ENCODE assay signal across 8 cellular contexts in the genomic region with DNA sequence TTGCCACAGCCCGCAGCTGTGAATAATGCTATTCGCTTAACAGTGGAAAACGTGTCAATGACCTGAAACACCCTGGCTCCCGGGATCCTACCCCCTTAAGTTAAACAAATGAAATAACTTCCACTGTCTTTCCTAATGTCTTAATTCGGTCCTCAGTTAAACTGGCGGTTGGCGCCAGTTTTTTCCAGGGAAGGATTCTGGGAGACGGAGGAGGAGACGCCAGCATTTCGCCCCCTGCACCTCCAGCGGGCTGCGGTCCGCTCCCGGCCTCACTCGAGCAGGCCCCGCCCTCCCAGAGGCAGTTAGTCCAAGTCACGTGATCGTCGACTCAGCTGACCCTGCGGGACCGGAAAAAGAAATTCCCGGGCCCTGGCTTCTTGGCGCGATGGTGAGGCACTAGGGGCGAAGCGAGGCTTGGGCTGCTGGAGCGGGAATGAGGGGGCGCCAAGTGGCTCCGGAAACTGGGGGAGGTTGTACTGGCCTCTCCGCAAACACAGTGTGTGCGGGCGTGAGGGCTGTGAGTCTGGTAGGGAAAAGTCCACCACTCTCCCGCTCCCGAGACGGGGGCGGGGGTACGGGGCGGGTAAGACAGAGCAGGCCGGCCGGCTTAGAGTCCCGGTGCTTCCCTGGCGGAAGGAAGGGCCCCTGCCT. TPM values are rescaled to one million over a fixed set of nuclear protein-coding genes. Genes with fewer than 3 reads are reported as not detected.
DNase-seq lines count a peak whose midpoint lies in the region; ATAC-seq and TF ChIP-seq lines count a peak whose summit lies in the region.

A gene (plus strand): TSS at position 359 of the 651 bp plus-strand sequence. CDS start 27 bp downstream, at position 386.

- no peak for TF ChIP-seq RAD21 in IMR-90 (IDR thresholded peaks at IDR 0.05; ENCODE audit: low read length)

- no peak within 1 kb of the TSS for H2BK20ac ChIP-seq in IMR-90 (ENCODE audit: low read depth, low read length)

- peak within 1 kb of the TSS; percentile 84 for H2BK5ac ChIP-seq in IMR-90 (ENCODE audit: low read depth, low read length, poor library complexity, severe bottlenecking)

- H3K36me3 ChIP-seq in IMR-90 (ENCODE audit: control insufficient read depth, insufficient read depth, low read length) (peaks cover 13% of the 10 kb centered on the region), mucosa of stomach (ENCODE audit: control insufficient read depth, insufficient read depth, low read length) (no peaks in the 10 kb centered on the region)

- peak within 1 kb of the TSS; percentile 15; the same call in 1 of the 2 replicates for H3K18ac ChIP-seq in IMR-90 (ENCODE audit: low read depth, low read length)

- H3K14ac ChIP-seq in IMR-90 (replicated peaks; ENCODE audit: low read depth, low read length): peak within 1 kb of the TSS; percentile 93

- H3K4me1 ChIP-seq in IMR-90 (ENCODE audit: control insufficient read depth, insufficient read depth, low read length) (peaks cover 9% of the 10 kb centered on the region; the same call in 1 of the 2 replicates), mucosa of stomach (ENCODE audit: control insufficient read depth, insufficient read depth, low read length) (peaks cover 8% of the 10 kb centered on the region)

- TF ChIP-seq CTCF in 22Rv1 (IDR thresholded peaks at IDR 0.05) (no peak), IMR-90 (conservative IDR thresholded peaks at IDR 0.05; ENCODE audit: low read depth, low read length) (no peak)

- peak within 1 kb of the TSS; percentile 42; the same call in 1 of the 2 replicates for H2BK120ac ChIP-seq in IMR-90 (ENCODE audit: low read depth, low read length)

- H3K4me3 ChIP-seq in IMR-90 (ENCODE audit: insufficient read depth, low read depth, low read length): peak within 1 kb of the TSS; percentile 93
- H3K4me3 ChIP-seq in mucosa of stomach (ENCODE audit: low read length): peak within 1 kb of the TSS; percentile 53

- TF ChIP-seq POLR2A in GM18526 (IDR thresholded peaks at IDR 0.05; ENCODE audit: extremely low read depth, insufficient read length) (peak; percentile 54), IMR-90 (IDR thresholded peaks at IDR 0.05; ENCODE audit: low read depth, low read length) (peak; percentile 34; the same call in 1 of the 2 replicates)

- DNase-seq in IMR-90: peak; percentile 95
- DNase-seq in activated T-cell treated with anti-CD3 and anti-CD28 coated beads, Interleukin-2, amount 50 U/mL, for 48 hours: peak; percentile 92 to 93
- DNase-seq in stimulated activated CD8-positive, alpha-beta memory T cell treated with anti-CD3 and anti-CD28 coated beads, Interleukin-4, amount 100 ng/mL, for 4 hours (ENCODE audit: low read depth in 2 of 2, low spot score in 1 of 2): peak; percentile 37 to 49

- WGBS in IMR-90 (ENCODE audit: extremely low coverage in 2 of 2, insufficient read length in 1 of 2), 2 experiments: 0% methylated on average over 4 of the region's 42 CpGs; no CpG with 5 or more reads in 1 of the 2 experiments

- H3K4me2 ChIP-seq in IMR-90 (ENCODE audit: low read depth, low read length): peak within 1 kb of the TSS; percentile 94

- H3K56ac ChIP-seq in IMR-90 (ENCODE audit: extremely low read depth, insufficient read depth, low read length): peak within 1 kb of the TSS; percentile 63

- ATAC-seq in IMR-90 (ENCODE audit: low read depth) (peak; percentile 97), esophagus mucosa (peak; percentile 84)

- intact Hi-C loops in IMR-90 (cut with micrococcal nuclease): no loop called here

- peaks cover 8 to 17% of the 10 kb centered on the region in 2 experiments for H3K79me1 ChIP-seq in IMR-90 (ENCODE audit: low read depth in 1 of 2, low read length in 2 of 2)

- no peak within 1 kb of the TSS; the same call in 1 of the 3 replicates for H2BK15ac ChIP-seq in IMR-90 (ENCODE audit: low read depth, low read length)

- H3K9ac ChIP-seq in IMR-90 (ENCODE audit: low read depth, low read length): peak within 1 kb of the TSS; percentile 84
- H3K9ac ChIP-seq in mucosa of stomach (ENCODE audit: low read length): peak within 1 kb of the TSS; percentile 83

- BruUV-seq in IMR-90 (replicated peaks; lab: Mats Ljungman, UMichigan): no TSS peak

- H4K91ac ChIP-seq in IMR-90 (ENCODE audit: insufficient read depth, low read depth, low read length): peak within 1 kb of the TSS; percentile 91

- H3K9me1 ChIP-seq in IMR-90 (ENCODE audit: insufficient read depth, low read length): peaks cover 7% of the 10 kb centered on the region

- POLR2A ChIA-PET in IMR-90 (lab: Charles Lee; ENCODE audit: unreplicated experiment): no interaction called here

- peaks cover 4% of the 10 kb centered on the region for H3K27me3 ChIP-seq in IMR-90 (ENCODE audit: control insufficient read depth, insufficient read depth, low read length)
- no peaks in the 10 kb centered on the region for H3K27me3 ChIP-seq in mucosa of stomach (ENCODE audit: control insufficient read depth, insufficient read depth, low read length)

- H3K23ac ChIP-seq in IMR-90 (ENCODE audit: low read depth, low read length): peak within 1 kb of the TSS; percentile 64; the same call in 1 of the 2 replicates

- dilution Hi-C loops in IMR-90 (cut with HindIII; ENCODE audit: low sequenced_read_pairs, unreplicated experiment): no loop called here

- CTCF ChIA-PET in IMR-90 (lab: Yijun Ruan, JAX): no interaction called here

- H2AFZ ChIP-seq in IMR-90 (replicated peaks; ENCODE audit: low read length, poor library complexity): peak within 1 kb of the TSS; percentile 99

- in situ Hi-C loops in IMR-90 (cut with MboI; ENCODE audit: low sequenced_read_pairs): no loop called here

- H4K8ac ChIP-seq in IMR-90 (ENCODE audit: low read depth in 2 of 2, low read length in 2 of 2): peak within 1 kb of the TSS; percentile 97 to 99

- H3K9me3 ChIP-seq in IMR-90 (ENCODE audit: control insufficient read depth, insufficient read depth, low read length) (no peaks in the 10 kb centered on the region), mucosa of stomach (ENCODE audit: control insufficient read depth, low read length) (no peaks in the 10 kb centered on the region)

- peak within 1 kb of the TSS; percentile 97 for H4K5ac ChIP-seq in IMR-90 (ENCODE audit: low read depth, low read length)

- H3K27ac ChIP-seq in 22Rv1: peak within 1 kb of the TSS; percentile 62
- H3K27ac ChIP-seq in IMR-90 (ENCODE audit: insufficient read depth, low read length): peak within 1 kb of the TSS; percentile 83

- H3K4ac ChIP-seq in IMR-90 (ENCODE audit: low read depth, low read length): peak within 1 kb of the TSS; percentile 93

- no peaks in the 10 kb centered on the region for H4K20me1 ChIP-seq in IMR-90 (ENCODE audit: insufficient read depth, low read length)

- peak within 1 kb of the TSS; percentile 83 for H2AK5ac ChIP-seq in IMR-90 (ENCODE audit: low read depth, low read length)

- H2AK9ac ChIP-seq in IMR-90 (replicated peaks; ENCODE audit: low read depth, low read length, poor library complexity): peak within 1 kb of the TSS; percentile 87

TF ChIP-seq in IMR-90, 13 proteins besides CTCF, POLR2A, EP300 and RAD21 (continues in another document):
- TF ChIP-seq MAZ (IDR thresholded peaks at IDR 0.05; ENCODE audit: borderline replicate concordance, low read depth, low read length) (peak; percentile 95), CEBPB (IDR thresholded peaks at IDR 0.05; ENCODE audit: low read depth, low read length) (no peak), RCOR1 (IDR thresholded peaks at IDR 0.05; ENCODE audit: insufficient replicate concordance, low read length) (no peak), MAFK (IDR thresholded peaks at IDR 0.05; ENCODE audit: low read depth, low read length) (no peak), RFX5 (IDR thresholded peaks at IDR 0.05; ENCODE audit: low read depth, low read length) (no peak), MXI1 (IDR thresholded peaks at IDR 0.05; ENCODE audit: borderline replicate concordance, low read depth, low read length) (no peak), FOS (IDR thresholded peaks at IDR 0.05; ENCODE audit: low read depth, low read length) (peak; percentile 39; the same call in 1 of the 2 replicates), SMC3 (IDR thresholded peaks at IDR 0.05; ENCODE audit: low read depth, low read length) (no peak), BHLHE40 (IDR thresholded peaks at IDR 0.05; ENCODE audit: low read depth, low read length) (peak; percentile 63)

TF ChIP-seq in PFSK-1, 5 proteins besides CTCF, POLR2A, EP300 and RAD21 (continues in another document):
- TF ChIP-seq SIN3A (IDR thresholded peaks at IDR 0.05; ENCODE audit: borderline replicate concordance, insufficient read depth, low read length) (peak; percentile 98), FOXP2 (optimal IDR thresholded peaks at IDR 0.05; ENCODE audit: borderline replicate concordance, extremely low read depth, extremely low read length, insufficient read depth) (no peak), TAF1 (IDR thresholded peaks at IDR 0.05; ENCODE audit: borderline replicate concordance, insufficient read depth, low read length) (peak; percentile 55; the same call in 1 of the 2 replicates), POLR2AphosphoS5 (IDR thresholded peaks at IDR 0.05; ENCODE audit: low read depth, low read length) (peak; percentile 85; the same call in 1 of the 2 replicates)

RNA-seq across cellular contexts. Expression of the gene that starts here (rescaled TPM):
- total RNA-seq in IMR-90 (2012; rRNA removed): 91.2 and 95.5 TPM in 2 replicates
- 133 and 162 TPM in 2 replicates for polyA plus RNA-seq in IMR-90 (2012; rRNA removed)
- 171 and 191 TPM in 2 replicates for polyA plus RNA-seq in IMR-90 (2012; cell fraction: cytosol; rRNA removed)
- polyA plus RNA-seq in IMR-90 (2012; cell fraction: nucleus; rRNA removed; ENCODE audit: low replicate concordance): 147 and 297 TPM in 2 replicates
- polyA plus RNA-seq in PFSK-1 (2012; ENCODE audit: insufficient read length, low read depth): 139 TPM
- 40.1 TPM for total RNA-seq in esophagus mucosa

Comparison
In these comparisons a context has a peak if more than half of its experiments do, and no peak if none do; other contexts are left out.
1. Peak in every context shown above with its lines: DNase-seq, ATAC-seq, H3K4me3 ChIP-seq and H3K27ac ChIP-seq.
2. DNase-seq: peak in every context shown above with its lines; median percentile 95 in IMR-90; 92 in activated T-cell treated with anti-CD3 and anti-CD28 coated beads, Interleukin-2, amount 50 U/mL, for 48 hours; 43 in stimulated activated CD8-positive, alpha-beta memory T cell treated with anti-CD3 and anti-CD28 coated beads, Interleukin-4, amount 100 ng/mL, for 4 hours.